8 cellular contexts compared by ENCODE assay signal in the genomic region with DNA sequence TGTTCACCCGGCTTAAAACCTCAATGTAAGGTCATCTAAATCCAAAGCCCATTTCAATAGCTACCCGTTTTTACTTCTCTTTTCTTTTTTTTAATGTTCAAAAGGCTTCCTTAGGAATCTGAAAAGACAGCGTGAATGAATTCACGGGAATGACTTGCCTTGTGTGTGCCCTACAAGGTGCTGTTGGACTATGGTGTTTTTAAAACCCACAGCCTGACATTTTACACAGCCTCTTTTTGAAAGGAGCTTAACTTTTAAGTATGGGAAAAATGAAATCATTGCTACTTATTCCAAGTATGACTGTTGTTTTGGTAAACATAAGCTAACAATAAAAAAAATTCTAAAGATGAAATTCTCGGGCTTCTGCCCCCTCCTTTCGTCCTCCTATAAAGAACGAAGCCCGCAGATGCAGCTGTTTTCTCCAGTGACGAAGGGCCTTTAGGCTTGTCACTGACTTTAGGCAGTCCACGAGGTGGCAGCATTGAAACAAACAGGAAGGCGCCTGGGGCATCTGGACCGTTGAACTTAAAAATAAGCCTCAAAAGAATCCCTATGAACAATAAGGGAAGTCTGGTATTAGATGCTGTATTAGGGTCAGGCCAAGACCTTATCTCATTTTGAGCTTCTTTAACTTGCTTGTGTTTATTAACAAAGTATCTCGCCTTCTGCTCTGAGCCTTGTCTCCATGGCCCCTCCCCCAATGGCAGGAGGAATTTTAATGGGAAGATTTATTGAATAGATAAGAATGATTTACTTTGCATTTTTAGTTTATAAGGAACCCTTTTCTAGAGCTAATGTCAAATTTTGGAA.
DNase-seq lines count a peak whose midpoint lies in the region; ATAC-seq lines count a peak whose summit lies in the region.

No MANE protein-coding gene starts in this region.

- no peaks in the 10 kb centered on the region for H3K4me1 Mint-ChIP-seq in activated CD8-positive, alpha-beta T cell treated with anti-CD3 and anti-CD28 coated beads, Interleukin-2, amount 10 ng/mL, durations not matched to agents 7 days and 5 days (ENCODE audit: low read depth)

- no peak overlapping the region for H3K27ac ChIP-seq in mesendoderm (ENCODE audit: low read depth, low read length)

- H3K9me3 Mint-ChIP-seq in activated CD8-positive, alpha-beta T cell treated with anti-CD3 and anti-CD28 coated beads, Interleukin-2, amount 10 ng/mL, durations not matched to agents 7 days and 5 days (ENCODE audit: insufficient read depth) = no peaks in the 10 kb centered on the region

- no peak overlapping the region for H3K23ac ChIP-seq in mesendoderm (ENCODE audit: low read length)

- H2BK5ac ChIP-seq in mesendoderm (ENCODE audit: low read length) = no peak overlapping the region

- H3K4me3 Mint-ChIP-seq in activated CD8-positive, alpha-beta T cell treated with anti-CD3 and anti-CD28 coated beads, Interleukin-2, amount 10 ng/mL, durations not matched to agents 7 days and 5 days = no peak overlapping the region

- DNase-seq in AG08395 (ENCODE audit: low spot score) = peak; percentile 81
- peak; percentile 42 for DNase-seq in NCI-H748 treated with DMSO at 0.1 percent for 48 hours (lab: John Stamatoyannopoulos, UW)
- DNase-seq in activated CD8-positive, alpha-beta T cell treated with anti-CD3 and anti-CD28 coated beads, Interleukin-2, amount 10 ng/mL, durations not matched to agents 7 days and 5 days = peak; percentile 77
- peak; percentile 86 for DNase-seq in mesendoderm
- peak; percentile 33 to 62 for DNase-seq in stimulated activated CD8-positive, alpha-beta memory T cell treated with anti-CD3 and anti-CD28 coated beads, Interleukin-15, amount 100 ng/mL, for 4 hours (ENCODE audit: low read depth in 2 of 2)

- H3K79me2 ChIP-seq in mesendoderm (ENCODE audit: control insufficient read depth, insufficient read depth, low read length) = no peaks in the 10 kb centered on the region

- no peak overlapping the region for H2AK5ac ChIP-seq in mesendoderm (ENCODE audit: low read length)

- no peaks in the 10 kb centered on the region for H3K36me3 Mint-ChIP-seq in activated CD8-positive, alpha-beta T cell treated with anti-CD3 and anti-CD28 coated beads, Interleukin-2, amount 10 ng/mL, durations not matched to agents 7 days and 5 days (ENCODE audit: low read depth)

- no peak overlapping the region for H4K8ac ChIP-seq in mesendoderm (ENCODE audit: low read depth, low read length)

- ATAC-seq in GM18861 (IDR thresholded peaks at IDR 0.05; ENCODE audit: unreplicated experiment) = peak; percentile 88
- peak; percentile 91 for ATAC-seq in HG03159 (IDR thresholded peaks at IDR 0.05; ENCODE audit: unreplicated experiment)
- ATAC-seq in activated CD8-positive, alpha-beta T cell treated with anti-CD3 and anti-CD28 coated beads, Interleukin-2, amount 10 ng/mL, durations not matched to agents 7 days and 5 days = peak; percentile 80

- no peak overlapping the region for H2BK15ac ChIP-seq in mesendoderm (replicated peaks; ENCODE audit: low read depth)

- H4K5ac ChIP-seq in mesendoderm (ENCODE audit: low read length) = no peak overlapping the region

- H3K4ac ChIP-seq in mesendoderm (ENCODE audit: low read depth, low read length) = no peak overlapping the region

- H3K56ac ChIP-seq in mesendoderm (ENCODE audit: low read length) = no peak overlapping the region

- CTCF ChIA-PET in activated CD8-positive, alpha-beta T cell treated with anti-CD3 and anti-CD28 coated beads, Interleukin-2, amount 10 ng/mL, durations not matched to agents 7 days and 5 days (lab: Charles Lee) = interaction anchor here (0.7 to 2.0 kb wide), 50 partner anchors 8 to 1445 kb away, joined by 3 to 26 read pairs (median 4); partner anchors contain the start of gene NRP1

- H3K27me3 Mint-ChIP-seq in activated CD8-positive, alpha-beta T cell treated with anti-CD3 and anti-CD28 coated beads, Interleukin-2, amount 10 ng/mL, durations not matched to agents 7 days and 5 days (ENCODE audit: low read depth) = peaks cover 21% of the 10 kb centered on the region

- WGBS in mesendoderm (ENCODE audit: extremely low coverage, insufficient coverage, low lambda C conversion rate) = no CpG with 5 or more reads among the region's 13 CpGs

- H3K27ac Mint-ChIP-seq in activated CD8-positive, alpha-beta T cell treated with anti-CD3 and anti-CD28 coated beads, Interleukin-2, amount 10 ng/mL, durations not matched to agents 7 days and 5 days = no peak overlapping the region

- H3K9ac ChIP-seq in endocrine pancreas (ENCODE audit: control insufficient read depth, insufficient read depth, low read length) = peak overlapping the region; percentile 26
- no peak overlapping the region for H3K9ac ChIP-seq in mesendoderm (ENCODE audit: low read length)

- no peaks in the 10 kb centered on the region for H3K27me3 ChIP-seq in endocrine pancreas (ENCODE audit: control insufficient read depth, insufficient read depth, low read length)
- H3K27me3 ChIP-seq in mesendoderm (ENCODE audit: insufficient read depth, low read length, poor library complexity) = no peaks in the 10 kb centered on the region

- no peaks in the 10 kb centered on the region for H3K79me1 ChIP-seq in mesendoderm (ENCODE audit: low read length)

- no peak overlapping the region for H3K4me3 ChIP-seq in endocrine pancreas (ENCODE audit: control insufficient read depth, insufficient read depth, low read length)
- H3K4me3 ChIP-seq in mesendoderm (ENCODE audit: low read length) = no peak overlapping the region

- H3K4me2 ChIP-seq in mesendoderm (ENCODE audit: low read length) = no peak overlapping the region

- H3K36me3 ChIP-seq in endocrine pancreas (ENCODE audit: control insufficient read depth, insufficient read depth, low read length) (no peaks in the 10 kb centered on the region), mesendoderm (ENCODE audit: control insufficient read depth, insufficient read depth, low read length) (no peaks in the 10 kb centered on the region)

- no peaks in the 10 kb centered on the region for H3K9me3 ChIP-seq in endocrine pancreas (ENCODE audit: control insufficient read depth, low read length)

- H3K4me1 ChIP-seq in endocrine pancreas (ENCODE audit: control insufficient read depth, insufficient read depth, low read length) = peaks cover 11% of the 10 kb centered on the region
- no peaks in the 10 kb centered on the region for H3K4me1 ChIP-seq in mesendoderm (ENCODE audit: control insufficient read depth, low read depth, low read length)

- POLR2A ChIA-PET in activated CD8-positive, alpha-beta T cell treated with anti-CD3 and anti-CD28 coated beads, Interleukin-2, amount 10 ng/mL, durations not matched to agents 7 days and 5 days (lab: Charles Lee) = no interaction called here

- H2BK120ac ChIP-seq in mesendoderm (ENCODE audit: low read depth, low read length) = no peak overlapping the region

- H3K18ac ChIP-seq in mesendoderm (ENCODE audit: low read length) = no peak overlapping the region
